Comparison of ENCODE assay signal across 1 cellular context in genomic region chr18:8882632-8883408, GRCh38.
A peak's percentile ranks its signal among the peaks of the same experiment; 100 is the strongest.
TF ChIP-seq lines count a peak whose summit lies in the region.

No MANE protein-coding gene starts in this region.

TF ChIP-seq in K562, 482 proteins besides CTCF, POLR2A, EP300 and RAD21 (continued from another document and continues in another):
- TF ChIP-seq ZBTB40 (IDR thresholded peaks at IDR 0.05) (no peak), ZBTB40 (CRISPR knock-in tag; IDR thresholded peaks at IDR 0.05) (no peak), TSC22D4 (tag; IDR thresholded peaks at IDR 0.05) (no peak), ZBTB33 (CRISPR knock-in tag; IDR thresholded peaks at IDR 0.05) (no peak), CREM (IDR thresholded peaks at IDR 0.05; ENCODE audit: low read depth) (no peak), GABPA (tag; conservative IDR thresholded peaks at IDR 0.05; ENCODE audit: low read depth) (no peak), COPS2 (conservative IDR thresholded peaks at IDR 0.05) (no peak), PRMT5 (CRISPR knock-in tag; IDR thresholded peaks at IDR 0.05) (no peak), ZFP30 (CRISPR knock-in tag; IDR thresholded peaks at IDR 0.05; ENCODE audit: borderline replicate concordance) (no peak), NBN (IDR thresholded peaks at IDR 0.05; ENCODE audit: low read depth) (peak; percentile 54; the same call in 1 of the 2 replicates), ELK1 (CRISPR knock-in tag; IDR thresholded peaks at IDR 0.05) (no peak), CUX1 (CRISPR knock-in tag; IDR thresholded peaks at IDR 0.05) (no peak), HMBOX1 (IDR thresholded peaks at IDR 0.05) (peak; percentile 96), MTA2 (IDR thresholded peaks at IDR 0.05; ENCODE audit: low read depth) (peak; percentile 60), KDM2B (CRISPR knock-in tag; IDR thresholded peaks at IDR 0.05) (no peak), ZNF146 (CRISPR knock-in tag; IDR thresholded peaks at IDR 0.05; ENCODE audit: unreplicated experiment) (no peak), WHSC1 (IDR thresholded peaks at IDR 0.05; ENCODE audit: low read length) (no peak), ZC3H11A (IDR thresholded peaks at IDR 0.05; ENCODE audit: low read depth, low read length) (no peak), TAF9B (IDR thresholded peaks at IDR 0.05; ENCODE audit: partially characterized antibody) (no peak), ARID2 (IDR thresholded peaks at IDR 0.05) (no peak), THRA (IDR thresholded peaks at IDR 0.05) (no peak), BMI1 (IDR thresholded peaks at IDR 0.05; ENCODE audit: low read length) (no peak), GTF2F1 (IDR thresholded peaks at IDR 0.05; ENCODE audit: low read depth, low read length) (no peak), ZKSCAN8 (CRISPR knock-in tag; IDR thresholded peaks at IDR 0.05) (no peak), MTA3 (IDR thresholded peaks at IDR 0.05; ENCODE audit: borderline replicate concordance) (no peak; the same call in 1 of the 2 replicates), ZNF398 (CRISPR knock-in tag; IDR thresholded peaks at IDR 0.05) (0 out of 2 replicates have a peak, but pooled peaks have one; percentile 37), TEAD2 (tag; IDR thresholded peaks at IDR 0.05) (no peak), ZNF717 (CRISPR knock-in tag; IDR thresholded peaks at IDR 0.05) (no peak), RBM25 (IDR thresholded peaks at IDR 0.05; ENCODE audit: low read depth, low read length, severe bottlenecking) (peak; percentile 11), ZBTB7A (IDR thresholded peaks at IDR 0.05; ENCODE audit: borderline replicate concordance, control insufficient read depth, low read depth, low read length) (no peak)
